8 cellular contexts compared by ENCODE assay signal in genomic region chr10:50367732-50368131, GRCh38.
DNase-seq lines count a peak whose midpoint lies in the region; ATAC-seq, FAIRE-seq and TF ChIP-seq lines count a peak whose summit lies in the region.

No MANE protein-coding gene starts in this region.

- no peak overlapping the region for H3K9ac ChIP-seq in HCT116 (ENCODE audit: low read length)
- H3K9ac ChIP-seq in astrocyte (ENCODE audit: low read length) = no peak overlapping the region
- no peak overlapping the region for H3K9ac ChIP-seq in HepG2 (ENCODE audit: insufficient read depth, low read depth, low read length)

- H3K4me1 ChIP-seq in HCT116 (ENCODE audit: control insufficient read depth in 1 of 2, insufficient read depth in 2 of 2, low read length in 2 of 2) (peaks cover 0 to under 1% of the 10 kb centered on the region in 2 experiments; a peak in 1 of 4 replicates), astrocyte (ENCODE audit: insufficient read depth, low read length) (no peaks in the 10 kb centered on the region), HepG2 (ENCODE audit: insufficient read depth, low read length) (no peaks in the 10 kb centered on the region)

- peak; percentile 91 for ATAC-seq in HCT116
- ATAC-seq in HepG2 = peak; percentile 88
- no peak for ATAC-seq in activated T-helper 17 cell treated with anti-CD3 and anti-CD28 coated beads, Interleukin-2, amount 50 U/mL, for 72 hours (replicated peaks)

- H2AFZ ChIP-seq in HCT116 (ENCODE audit: low read depth, low read length, poor library complexity, severe bottlenecking) (no peak overlapping the region), astrocyte (ENCODE audit: low read depth, low read length) (no peak overlapping the region), HepG2 (ENCODE audit: low read length) (no peak overlapping the region)

- H3K4me1 Mint-ChIP-seq in astrocyte (ENCODE audit: low read depth, unreplicated experiment) = no peaks in the 10 kb centered on the region
- H3K4me1 Mint-ChIP-seq in activated T-helper 17 cell treated with anti-CD3 and anti-CD28 coated beads, Interleukin-2, amount 50 U/mL, for 72 hours = no peaks in the 10 kb centered on the region

- H3K4me2 ChIP-seq in HCT116 (ENCODE audit: low read length) = no peak overlapping the region
- no peak overlapping the region for H3K4me2 ChIP-seq in astrocyte (ENCODE audit: low read length)
- H3K4me2 ChIP-seq in HepG2 (ENCODE audit: low read depth, low read length) = no peak overlapping the region

- CTCF ChIA-PET in HCT116 (lab: Charles Lee) = interaction anchor here (0.8 to 2.5 kb wide), 14 partner anchors 9 to 421 kb away, joined by 3 to 10 read pairs (median 4); partner anchors contain the start of gene SGMS1
- CTCF ChIA-PET in HepG2 (lab: Yijun Ruan, JAX; ENCODE audit: low intra/inter-chr PET ratio, low total read pairs) = interaction anchor here (1.1 to 2.2 kb wide), 3 partner anchors 50 to 257 kb away, joined by 4 to 20 read pairs (median 6); no protein-coding TSS in a partner anchor

- H3K27ac Mint-ChIP-seq in astrocyte (ENCODE audit: unreplicated experiment) = no peak overlapping the region
- no peak overlapping the region for H3K27ac Mint-ChIP-seq in activated T-helper 17 cell treated with anti-CD3 and anti-CD28 coated beads, Interleukin-2, amount 50 U/mL, for 72 hours

- H3K27me3 ChIP-seq in HCT116 (ENCODE audit: insufficient read depth, low read length) (no peaks in the 10 kb centered on the region), astrocyte (ENCODE audit: insufficient read depth, low read length) (no peaks in the 10 kb centered on the region), HepG2 (ENCODE audit: control insufficient read depth in 1 of 2, insufficient read depth in 2 of 2, low read length in 2 of 2) (no peaks in the 10 kb centered on the region), MG63 (no peaks in the 10 kb centered on the region)

- H3K79me2 ChIP-seq in HCT116 (ENCODE audit: insufficient read depth, low read length) = peaks cover 15% of the 10 kb centered on the region
- peaks cover 12% of the 10 kb centered on the region for H3K79me2 ChIP-seq in astrocyte (ENCODE audit: insufficient read depth, low read length)
- no peaks in the 10 kb centered on the region for H3K79me2 ChIP-seq in HepG2 (ENCODE audit: insufficient read depth, low read length)

- POLR2A ChIA-PET in HCT116 (lab: Charles Lee) (interaction anchor here (0.8 kb wide), 1 partner anchor 38 kb away, joined by 3 read pairs; no protein-coding TSS in a partner anchor), HepG2 (lab: Yijun Ruan, JAX) (interaction anchor here (1.1 kb wide), 1 partner anchor 24 kb away, joined by 3 read pairs; no protein-coding TSS in a partner anchor)

- H3K9me3 ChIP-seq in HCT116 (ENCODE audit: control insufficient read depth in 1 of 2, insufficient read depth in 1 of 2, low read depth in 1 of 2, low read length in 2 of 2) = no peaks in the 10 kb centered on the region
- H3K9me3 ChIP-seq in astrocyte (ENCODE audit: insufficient read depth, low read depth, low read length) = no peaks in the 10 kb centered on the region
- no peaks in the 10 kb centered on the region for H3K9me3 ChIP-seq in HepG2 (ENCODE audit: low read length)
- no peaks in the 10 kb centered on the region for H3K9me3 ChIP-seq in MG63

- no peak overlapping the region for H3K27ac ChIP-seq in HCT116 (ENCODE audit: low read depth, low read length)
- H3K27ac ChIP-seq in astrocyte (ENCODE audit: low read depth, low read length) = no peak overlapping the region
- no peak overlapping the region for H3K27ac ChIP-seq in HepG2 (ENCODE audit: extremely low read length, insufficient read depth, low read length)
- H3K27ac ChIP-seq in caudate nucleus (ENCODE audit: low read depth, low read length) = no peak overlapping the region

- peaks cover 2% of the 10 kb centered on the region; the same call in 1 of the 2 replicates for H4K20me1 ChIP-seq in HCT116 (ENCODE audit: insufficient read depth)
- H4K20me1 ChIP-seq in astrocyte (ENCODE audit: insufficient read depth, low read length) = peaks cover 19% of the 10 kb centered on the region
- no peaks in the 10 kb centered on the region for H4K20me1 ChIP-seq in HepG2 (ENCODE audit: insufficient read depth, low read length)

- BruUV-seq in HCT116 (replicated peaks; lab: Mats Ljungman, UMichigan) = no TSS peak
- BruUV-seq in HepG2 (replicated peaks; lab: Mats Ljungman, UMichigan) = no TSS peak

- DNase-seq in COR-L47 (lab: John Stamatoyannopoulos, UW) (peak; percentile 5), HCT116 (ENCODE audit: low read depth, low spot score) (peak; percentile 31), astrocyte (ENCODE audit: low read depth) (peak; percentile 16), HepG2 (ENCODE audit: low spot score) (peak; percentile 35), caudate nucleus (lab: John Stamatoyannopoulos, UW) (no peak), MG63 (no peak), NCI-H1092 (lab: John Stamatoyannopoulos, UW) (no peak)

- TF ChIP-seq POLR2A in HCT116 (IDR thresholded peaks at IDR 0.05; ENCODE audit: borderline replicate concordance, extremely low read depth, insufficient read depth, insufficient read length) = no peak
- no peak for TF ChIP-seq POLR2A in HepG2 (IDR thresholded peaks at IDR 0.05; ENCODE audit: insufficient read depth in 1 of 2, low read depth in 2 of 2, low read length in 2 of 2)

- H3K4me3 ChIP-seq in HCT116 (replicated peaks in 1 of 2; ENCODE audit: low read depth in 1 of 2, low read length in 2 of 2) = no peak overlapping the region
- no peak overlapping the region for H3K4me3 ChIP-seq in astrocyte (ENCODE audit: insufficient read depth, low read depth, low read length)
- H3K4me3 ChIP-seq in HepG2 (replicated peaks in 1 of 3; ENCODE audit: insufficient read depth in 1 of 3, low read depth in 2 of 3, low read length in 3 of 3) = no peak overlapping the region
- no peak overlapping the region for H3K4me3 ChIP-seq in MG63

- TF ChIP-seq EP300 in HepG2 (IDR thresholded peaks at IDR 0.05; ENCODE audit: low read depth in 2 of 2, low read length in 2 of 2) = no peak
- no peak for TF ChIP-seq EP300 in HepG2 (CRISPR knock-in tag; IDR thresholded peaks at IDR 0.05; ENCODE audit: borderline replicate concordance)

- no peaks in the 10 kb centered on the region for H3K9me3 Mint-ChIP-seq in astrocyte (ENCODE audit: unreplicated experiment)
- no peaks in the 10 kb centered on the region for H3K9me3 Mint-ChIP-seq in activated T-helper 17 cell treated with anti-CD3 and anti-CD28 coated beads, Interleukin-2, amount 50 U/mL, for 72 hours

- H3K36me3 Mint-ChIP-seq in astrocyte (ENCODE audit: low read depth, unreplicated experiment) = no peaks in the 10 kb centered on the region
- H3K36me3 Mint-ChIP-seq in activated T-helper 17 cell treated with anti-CD3 and anti-CD28 coated beads, Interleukin-2, amount 50 U/mL, for 72 hours (ENCODE audit: low read depth) = peaks cover 38% of the 10 kb centered on the region

- 59% methylated on average over 1 of the region's 1 CpG for WGBS in HepG2 (ENCODE audit: low lambda C conversion rate)

- no peak overlapping the region for H3K4me3 Mint-ChIP-seq in astrocyte (ENCODE audit: unreplicated experiment)
- H3K4me3 Mint-ChIP-seq in activated T-helper 17 cell treated with anti-CD3 and anti-CD28 coated beads, Interleukin-2, amount 50 U/mL, for 72 hours = no peak overlapping the region

- in situ Hi-C loops in HepG2 (cut with HindIII; ENCODE audit: extremely low pct_ligation_motif_present, low pct_unique_long_range_greater_than_20kb) = no loop called here

- H3K9me2 ChIP-seq in HCT116 (ENCODE audit: insufficient read depth) = no peaks in the 10 kb centered on the region

- intact Hi-C loops in HCT116 (cut with micrococcal nuclease) = loop anchor here (2.0 to 5.0 kb wide), 2 partner anchors 55 to 255 kb away; partner anchors contain the start of gene SGMS1
- intact Hi-C loops in HepG2 (cut with micrococcal nuclease; ENCODE audit: unreplicated experiment) = loop anchor here (1.0 to 2.0 kb wide), 2 partner anchors 54 to 257 kb away; no protein-coding TSS in a partner anchor

- TF ChIP-seq RAD21 in HCT116 (IDR thresholded peaks at IDR 0.05; ENCODE audit: low read depth) (peak; percentile 62), HepG2 (CRISPR knock-in tag; IDR thresholded peaks at IDR 0.05) (peak; percentile 56; the same call in 1 of the 2 replicates)

- FAIRE-seq in astrocyte (lab: Jason Lieb, UNC) (no peak), HepG2 (lab: Jason Lieb, UNC) (peak; percentile 43)

- no peaks in the 10 kb centered on the region for H3K27me3 Mint-ChIP-seq in astrocyte (ENCODE audit: low read depth, unreplicated experiment)
- no peaks in the 10 kb centered on the region for H3K27me3 Mint-ChIP-seq in activated T-helper 17 cell treated with anti-CD3 and anti-CD28 coated beads, Interleukin-2, amount 50 U/mL, for 72 hours

- RAD21 ChIA-PET in HCT116 (lab: Charles Lee; ENCODE audit: low non-redundant PET in 1 of 2, low total read pairs in 2 of 2, uncharacterized antibody in 2 of 2, unreplicated experiment in 2 of 2) = interaction anchor here (0.5 to 1.1 kb wide), 4 partner anchors 50 to 817 kb away, joined by 3 to 4 read pairs (median 3); partner anchors contain the start of gene SGMS1 (in 1 of the 2)

- peak; percentile 48 to 70 (median 57); a peak in 5 of 6 replicates for TF ChIP-seq CTCF in HCT116 (IDR thresholded peaks at IDR 0.05 in 2 of 3, conservative IDR thresholded peaks at IDR 0.05 in 1 of 3; ENCODE audit: borderline replicate concordance in 1 of 3, insufficient read depth in 1 of 3, low read depth in 2 of 3, low read length in 2 of 3)
- peak; percentile 48 for TF ChIP-seq CTCF in astrocyte (IDR thresholded peaks at IDR 0.05; ENCODE audit: insufficient read depth, low read depth, low read length)
- TF ChIP-seq CTCF in HepG2 (CRISPR knock-in tag; IDR thresholded peaks at IDR 0.05) = peak; percentile 72

- H3K36me3 ChIP-seq in HCT116 (ENCODE audit: control insufficient read depth in 1 of 2, insufficient read depth in 2 of 2, low read length in 2 of 2) = no peaks in the 10 kb centered on the region
- H3K36me3 ChIP-seq in astrocyte (ENCODE audit: insufficient read depth, low read length) = no peaks in the 10 kb centered on the region
- H3K36me3 ChIP-seq in HepG2 (replicated peaks in 1 of 2; ENCODE audit: control insufficient read depth in 1 of 2, insufficient read depth in 2 of 2, low read length in 2 of 2) = no peaks in the 10 kb centered on the region
- H3K36me3 ChIP-seq in MG63 = no peaks in the 10 kb centered on the region

TF ChIP-seq in HCT116, 20 proteins besides CTCF, POLR2A, EP300 and RAD21 (continues in another document):
- TF ChIP-seq SIN3A (IDR thresholded peaks at IDR 0.05; ENCODE audit: low read depth) = no peak
- TF ChIP-seq ELF1 (IDR thresholded peaks at IDR 0.05; ENCODE audit: borderline replicate concordance, low read depth) = no peak
- TF ChIP-seq MAX (IDR thresholded peaks at IDR 0.05) = no peak

TF ChIP-seq in HepG2, 621 proteins besides CTCF, POLR2A, EP300 and RAD21 (continues in another document):
- peak; percentile 24; the same call in 1 of the 2 replicates for TF ChIP-seq SIX1 (CRISPR knock-in tag; IDR thresholded peaks at IDR 0.05; ENCODE audit: borderline replicate concordance)
- no peak for TF ChIP-seq ZNF850 (CRISPR knock-in tag; conservative IDR thresholded peaks at IDR 0.05)
- TF ChIP-seq KLF16 (CRISPR knock-in tag; IDR thresholded peaks at IDR 0.05) = 0 out of 4 replicates have a peak, but pooled peaks of 1 of the 2 experiments have one; percentile 18
- TF ChIP-seq MIER3 (CRISPR knock-in tag; IDR thresholded peaks at IDR 0.05; ENCODE audit: borderline replicate concordance) = no peak
- peak; percentile 73 for TF ChIP-seq STAG1 (CRISPR knock-in tag; IDR thresholded peaks at IDR 0.05)
- TF ChIP-seq SP2 (CRISPR knock-in tag; IDR thresholded peaks at IDR 0.05) = no peak

Comparison
In these comparisons a context has a peak if more than half of its experiments do, and no peak if none do; other contexts are left out.
1. DNase-seq: peak in COR-L47 (single experiment), HCT116 (single experiment), astrocyte (single experiment) and HepG2 (single experiment); none in caudate nucleus (0 of 61), MG63 (single experiment) and NCI-H1092 (single experiment).
2. Peak in every context shown above with its lines, with median percentiles within 50 percentile points of each other: CTCF ChIP-seq.